ENCODE assay signal across 8 cellular contexts in genomic region chr17:66200685-66201092, GRCh38. TPM values are rescaled to one million over a fixed set of nuclear protein-coding genes. Genes with fewer than 3 reads are reported as not detected.
A peak's percentile ranks its signal among the peaks of the same experiment; 100 is the strongest.
DNase-seq lines count a peak whose midpoint lies in the region; ATAC-seq and TF ChIP-seq lines count a peak whose summit lies in the region.

No MANE protein-coding gene starts in this region.

- H3K4me3 ChIP-seq in GM06990 (replicated peaks; ENCODE audit: low read depth, low read length): no peak overlapping the region

- no peaks in the 10 kb centered on the region for H3K9me3 Mint-ChIP-seq in activated CD4-positive, alpha-beta T cell treated with anti-CD3 and anti-CD28 coated beads, Interleukin-2, amount 10 ng/mL, durations not matched to agents 7 days and 5 days
- H3K9me3 Mint-ChIP-seq in osteocyte (ENCODE audit: unreplicated experiment): no peaks in the 10 kb centered on the region

- peaks cover 19% of the 10 kb centered on the region for H3K4me1 Mint-ChIP-seq in activated CD4-positive, alpha-beta T cell treated with anti-CD3 and anti-CD28 coated beads, Interleukin-2, amount 10 ng/mL, durations not matched to agents 7 days and 5 days
- H3K4me1 Mint-ChIP-seq in osteocyte (ENCODE audit: unreplicated experiment): peaks cover 5% of the 10 kb centered on the region

- ATAC-seq in HG02852 (IDR thresholded peaks at IDR 0.05; ENCODE audit: unreplicated experiment) (no peak), GM21528 (IDR thresholded peaks at IDR 0.05; ENCODE audit: low FRiP score, unreplicated experiment) (no peak)

- H3K27me3 ChIP-seq in GM06990 (replicated peaks; ENCODE audit: control insufficient read depth, insufficient read depth, low read length): no peaks in the 10 kb centered on the region; the same call in none of the 2 replicates

- no peaks in the 10 kb centered on the region for H3K36me3 Mint-ChIP-seq in activated CD4-positive, alpha-beta T cell treated with anti-CD3 and anti-CD28 coated beads, Interleukin-2, amount 10 ng/mL, durations not matched to agents 7 days and 5 days (ENCODE audit: low read depth)
- no peaks in the 10 kb centered on the region for H3K36me3 Mint-ChIP-seq in osteocyte (ENCODE audit: unreplicated experiment)

- H3K27me3 Mint-ChIP-seq in activated CD4-positive, alpha-beta T cell treated with anti-CD3 and anti-CD28 coated beads, Interleukin-2, amount 10 ng/mL, durations not matched to agents 7 days and 5 days: no peaks in the 10 kb centered on the region
- H3K27me3 Mint-ChIP-seq in osteocyte (ENCODE audit: unreplicated experiment): no peaks in the 10 kb centered on the region

- POLR2A ChIA-PET in activated CD4-positive, alpha-beta T cell treated with anti-CD3 and anti-CD28 coated beads, Interleukin-2, amount 10 ng/mL, durations not matched to agents 7 days and 5 days (lab: Charles Lee): no interaction called here

- CTCF ChIA-PET in activated CD4-positive, alpha-beta T cell treated with anti-CD3 and anti-CD28 coated beads, Interleukin-2, amount 10 ng/mL, durations not matched to agents 7 days and 5 days (lab: Charles Lee): interaction anchor here (0.7 to 0.8 kb wide), 2 partner anchors 9 to 81 kb away, joined by 3 read pairs; partner anchors contain the start of gene CEP112

- H3K27ac Mint-ChIP-seq in activated CD4-positive, alpha-beta T cell treated with anti-CD3 and anti-CD28 coated beads, Interleukin-2, amount 10 ng/mL, durations not matched to agents 7 days and 5 days: no peak overlapping the region
- no peak overlapping the region for H3K27ac Mint-ChIP-seq in osteocyte (ENCODE audit: unreplicated experiment)

- H3K4me3 Mint-ChIP-seq in activated CD4-positive, alpha-beta T cell treated with anti-CD3 and anti-CD28 coated beads, Interleukin-2, amount 10 ng/mL, durations not matched to agents 7 days and 5 days: no peak overlapping the region
- no peak overlapping the region for H3K4me3 Mint-ChIP-seq in osteocyte (ENCODE audit: unreplicated experiment)

- H3K36me3 ChIP-seq in GM06990 (ENCODE audit: control insufficient read depth, insufficient read depth, low read length): no peaks in the 10 kb centered on the region

- DNase-seq in A172 (ENCODE audit: low spot score) (peak; percentile 74), GM06990 (ENCODE audit: extremely low read depth, insufficient read length) (no peak), NCI-H226 (peak; percentile 49), fibroblast of gingiva (ENCODE audit: low read depth) (peak; percentile 88), osteocyte (ENCODE audit: extremely low spot score, unreplicated experiment) (no peak)
- DNase-seq in activated CD4-positive, alpha-beta T cell treated with anti-CD3 and anti-CD28 coated beads, Interleukin-2, amount 10 ng/mL, durations not matched to agents 7 days and 5 days: peak; percentile 63

- peak; percentile 54 for TF ChIP-seq CTCF in GM06990 (IDR thresholded peaks at IDR 0.05; ENCODE audit: insufficient read depth, low read length, poor library complexity, severe bottlenecking)
- peak; percentile 76 for TF ChIP-seq CTCF in osteocyte (IDR thresholded peaks at IDR 0.05)

RNA-seq across cellular contexts. Expression of gene CEP112, which starts 8.8 kb away (rescaled TPM):
- 6.7 and 9.6 TPM in 2 replicates for total RNA-seq in A172 (2014; rRNA removed; shearing (Covaris generic))
- total RNA-seq in activated CD4-positive, alpha-beta T cell treated with anti-CD3 and anti-CD28 coated beads, Interleukin-2, amount 10 ng/mL, durations not matched to agents 7 days and 5 days: 1 to 10 TPM; 4.0 to 4.2 TPM
- 9.1 and 9.5 TPM in 2 replicates for total RNA-seq in osteocyte

RNA-seq across cellular contexts. Expression of gene APOH, which starts 28.5 kb away (rescaled TPM):
- not detected in 2 replicates for total RNA-seq in A172 (2014; rRNA removed; shearing (Covaris generic))
- total RNA-seq in activated CD4-positive, alpha-beta T cell treated with anti-CD3 and anti-CD28 coated beads, Interleukin-2, amount 10 ng/mL, durations not matched to agents 7 days and 5 days: not detected
- total RNA-seq in osteocyte: not detected in 2 replicates

Comparison
In these comparisons a context has a peak if more than half of its experiments do, and no peak if none do; other contexts are left out.
1. DNase-seq: peak in A172 (single experiment), NCI-H226 (single experiment), activated CD4-positive, alpha-beta T cell treated with anti-CD3 and anti-CD28 coated beads, Interleukin-2, amount 10 ng/mL, durations not matched to agents 7 days and 5 days (single experiment) and fibroblast of gingiva (single experiment); none in GM06990 (single experiment) and osteocyte (single experiment).